Comparison of ENCODE assay signal across 8 cellular contexts in the genomic region with DNA sequence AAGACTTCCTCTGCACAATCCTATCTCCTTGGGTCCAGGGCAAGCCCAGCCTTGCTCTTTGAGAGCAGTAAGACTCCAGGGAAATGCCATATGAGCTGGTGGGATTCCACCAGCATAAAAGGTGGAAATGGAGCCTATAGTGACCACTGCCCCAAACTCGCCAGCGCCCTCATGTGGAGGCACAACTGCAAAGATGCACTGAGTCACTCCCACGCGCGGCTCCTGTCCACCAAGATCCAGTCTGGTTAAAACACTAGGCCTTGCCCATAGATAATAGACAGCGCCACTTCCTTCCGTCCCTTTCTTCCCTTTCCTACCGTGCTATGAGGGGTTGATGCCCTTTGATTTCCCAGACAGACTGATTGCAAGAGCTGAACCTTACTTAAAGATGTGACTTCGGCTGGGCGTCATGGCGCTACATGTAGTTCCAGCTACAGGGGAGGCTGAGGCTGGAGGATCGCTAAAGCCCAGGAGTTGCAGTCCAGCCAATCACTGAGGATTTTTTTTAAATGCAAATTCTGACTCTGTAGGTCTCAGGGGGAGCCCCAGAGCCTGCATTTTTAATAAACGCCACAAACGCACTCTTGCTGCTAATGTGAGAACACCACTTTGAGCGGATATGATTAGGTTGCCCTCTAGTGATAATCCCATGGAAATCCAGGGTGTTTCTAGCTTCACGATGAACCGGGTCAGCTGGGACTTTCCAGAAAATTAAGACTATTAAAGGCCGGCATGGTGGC.
DNase-seq lines count a peak whose midpoint lies in the region; ATAC-seq and TF ChIP-seq lines count a peak whose summit lies in the region.

No MANE protein-coding gene starts in this region.

- peak; percentile 4 to 14 for DNase-seq in stimulated activated CD4-positive, alpha-beta T cell treated with anti-CD3 and anti-CD28 coated beads, Interleukin-15, amount 100 ng/mL, for 48 hours (ENCODE audit: low read depth in 2 of 2)
- DNase-seq in stimulated activated CD4-positive, alpha-beta T cell treated with anti-CD3 and anti-CD28 coated beads, Interleukin-4, amount 100 ng/mL, for 4 hours = no peak
- peak; percentile 14 for DNase-seq in NCI-H510A (lab: John Stamatoyannopoulos, UW)
- peak; percentile 80 for DNase-seq in choroid plexus epithelial cell (ENCODE audit: low read depth)
- DNase-seq in midbrain (lab: John Stamatoyannopoulos, UW) = peak; percentile 1
- DNase-seq in hypothalamus (lab: John Stamatoyannopoulos, UW) = no peak
- DNase-seq in coronary artery (ENCODE audit: low spot score) = no peak

- H3K27ac ChIP-seq in coronary artery = no peak overlapping the region

- ATAC-seq in HG03521 (IDR thresholded peaks at IDR 0.05; ENCODE audit: unreplicated experiment) = no peak

- H3K4me3 ChIP-seq in choroid plexus epithelial cell (ENCODE audit: low read depth, low read length) (no peak overlapping the region), coronary artery (no peak overlapping the region)

- peak; percentile 68 for TF ChIP-seq CTCF in choroid plexus epithelial cell (conservative IDR thresholded peaks at IDR 0.05; ENCODE audit: low read depth, low read length)
- no peak for TF ChIP-seq CTCF in coronary artery (IDR thresholded peaks at IDR 0.05)

Comparison
In these comparisons a context has a peak if more than half of its experiments do, and no peak if none do; other contexts are left out.
1. DNase-seq: peak in stimulated activated CD4-positive, alpha-beta T cell treated with anti-CD3 and anti-CD28 coated beads, Interleukin-15, amount 100 ng/mL, for 48 hours (2 of 2), NCI-H510A (single experiment), choroid plexus epithelial cell (single experiment) and midbrain (single experiment); none in stimulated activated CD4-positive, alpha-beta T cell treated with anti-CD3 and anti-CD28 coated beads, Interleukin-4, amount 100 ng/mL, for 4 hours (0 of 2), hypothalamus (0 of 51) and coronary artery (single experiment).